Comparison of ENCODE assay signal across 8 cellular contexts in genomic region chr13:100394005-100394695, GRCh38.
DNase-seq lines count a peak whose midpoint lies in the region; ATAC-seq and TF ChIP-seq lines count a peak whose summit lies in the region.

No MANE protein-coding gene starts in this region.

- H3K4me3 Mint-ChIP-seq in CD4-positive, CD25-positive, alpha-beta regulatory T cell, result peak overlapping the region in 1 of 4 donors; percentile 4
- H3K4me3 Mint-ChIP-seq in activated CD8-positive, alpha-beta T cell treated with anti-CD3 and anti-CD28 coated beads for 36 hours, result no peak overlapping the region
- H3K4me3 Mint-ChIP-seq in neural progenitor cell, result no peak overlapping the region

- no peaks in the 10 kb centered on the region for H3F3A ChIP-seq in neural progenitor cell (ENCODE audit: low read depth)

- peak overlapping the region; percentile 10 for H3K4me3 ChIP-seq in CD4-positive, CD25-positive, alpha-beta regulatory T cell (ENCODE audit: low read depth, low read length)
- H3K4me3 ChIP-seq in neural progenitor cell, result no peak overlapping the region

- peaks cover 7% of the 10 kb centered on the region for H3K4me1 ChIP-seq in CD4-positive, CD25-positive, alpha-beta regulatory T cell (ENCODE audit: control insufficient read depth, insufficient read depth, low read length, poor library complexity, severe bottlenecking)
- no peaks in the 10 kb centered on the region for H3K4me1 ChIP-seq in neural progenitor cell

- H3K4me2 ChIP-seq in neural progenitor cell, result no peak overlapping the region

- H3K27me3 ChIP-seq in CD4-positive, CD25-positive, alpha-beta regulatory T cell (ENCODE audit: control insufficient read depth, insufficient read depth, low read length), result no peaks in the 10 kb centered on the region
- no peaks in the 10 kb centered on the region for H3K27me3 ChIP-seq in neural progenitor cell

- POLR2A ChIA-PET in activated CD8-positive, alpha-beta T cell treated with anti-CD3 and anti-CD28 coated beads for 36 hours (lab: Charles Lee), result interaction anchor here (0.6 kb wide), 2 partner anchors 395 to 484 kb away, joined by 3 to 4 read pairs; no protein-coding TSS in a partner anchor

- H3K79me2 ChIP-seq in neural progenitor cell (ENCODE audit: low read depth), result no peaks in the 10 kb centered on the region

- H3K27me3 Mint-ChIP-seq in CD4-positive, CD25-positive, alpha-beta regulatory T cell, result no peaks in the 10 kb centered on the region
- no peaks in the 10 kb centered on the region for H3K27me3 Mint-ChIP-seq in activated CD8-positive, alpha-beta T cell treated with anti-CD3 and anti-CD28 coated beads for 36 hours
- no peaks in the 10 kb centered on the region for H3K27me3 Mint-ChIP-seq in neural progenitor cell (ENCODE audit: insufficient read depth, low read depth)

- intact Hi-C loops in activated CD8-positive, alpha-beta T cell treated with anti-CD3 and anti-CD28 coated beads for 36 hours (cut with micrococcal nuclease), result no loop called here

- peak overlapping the region in 1 of 3 donors; percentile 17 for H3K27ac Mint-ChIP-seq in CD4-positive, CD25-positive, alpha-beta regulatory T cell
- H3K27ac Mint-ChIP-seq in activated CD8-positive, alpha-beta T cell treated with anti-CD3 and anti-CD28 coated beads for 36 hours, result peak overlapping the region; percentile 59
- peak overlapping the region; percentile 72 for H3K27ac Mint-ChIP-seq in neural progenitor cell

- H3K9me3 Mint-ChIP-seq in CD4-positive, CD25-positive, alpha-beta regulatory T cell, result peaks cover 0 to 2% (median 0%) of the 10 kb centered on the region in 7 donors
- H3K9me3 Mint-ChIP-seq in activated CD8-positive, alpha-beta T cell treated with anti-CD3 and anti-CD28 coated beads for 36 hours, result no peaks in the 10 kb centered on the region
- H3K9me3 Mint-ChIP-seq in neural progenitor cell, result no peaks in the 10 kb centered on the region

- H3K27ac ChIP-seq in CD4-positive, CD25-positive, alpha-beta regulatory T cell (ENCODE audit: insufficient read depth, low read length, poor library complexity, severe bottlenecking), result peak overlapping the region; percentile 2
- peak overlapping the region; percentile 55 for H3K27ac ChIP-seq in neural progenitor cell

- no peaks in the 10 kb centered on the region for H3K9me3 ChIP-seq in CD4-positive, CD25-positive, alpha-beta regulatory T cell (ENCODE audit: control insufficient read depth in 2 of 2, low read length in 2 of 2)
- H3K9me3 ChIP-seq in neural progenitor cell (ENCODE audit: low read depth), result no peaks in the 10 kb centered on the region

- H3K36me3 Mint-ChIP-seq in CD4-positive, CD25-positive, alpha-beta regulatory T cell, result peaks cover 4% of the 10 kb centered on the region
- no peaks in the 10 kb centered on the region for H3K36me3 Mint-ChIP-seq in activated CD8-positive, alpha-beta T cell treated with anti-CD3 and anti-CD28 coated beads for 36 hours (ENCODE audit: low read depth)
- H3K36me3 Mint-ChIP-seq in neural progenitor cell, result no peaks in the 10 kb centered on the region

- peak in 2 of 3 donors; percentile 11 to 73 for DNase-seq in CD4-positive, CD25-positive, alpha-beta regulatory T cell
- DNase-seq in activated CD8-positive, alpha-beta T cell treated with anti-CD3 and anti-CD28 coated beads for 36 hours, result peak; percentile 38
- DNase-seq in neural progenitor cell (ENCODE audit: low spot score), result no peak
- DNase-seq in NCI-H1694 (lab: John Stamatoyannopoulos, UW), result no peak
- DNase-seq in NCI-H524 (lab: John Stamatoyannopoulos, UW), result no peak
- DNase-seq in HPDE6-E6E7 (ENCODE audit: extremely low spot score), result no peak

- H3K36me3 ChIP-seq in CD4-positive, CD25-positive, alpha-beta regulatory T cell (ENCODE audit: control insufficient read depth, insufficient read depth, low read length), result no peaks in the 10 kb centered on the region
- H3K36me3 ChIP-seq in neural progenitor cell, result no peaks in the 10 kb centered on the region

- peak; percentile 68 for ATAC-seq in CD4-positive, CD25-positive, alpha-beta regulatory T cell (ENCODE audit: low read depth in 2 of 2)
- ATAC-seq in GM18907 (IDR thresholded peaks at IDR 0.05; ENCODE audit: unreplicated experiment) (peak; percentile 83), HG03045 (IDR thresholded peaks at IDR 0.05; ENCODE audit: unreplicated experiment) (peak; percentile 91)
- ATAC-seq in activated CD8-positive, alpha-beta T cell treated with anti-CD3 and anti-CD28 coated beads for 36 hours, result peak; percentile 76

- H3K4me1 Mint-ChIP-seq in CD4-positive, CD25-positive, alpha-beta regulatory T cell, result peaks cover 5 to 32% (median 16%) of the 10 kb centered on the region in 4 donors
- H3K4me1 Mint-ChIP-seq in activated CD8-positive, alpha-beta T cell treated with anti-CD3 and anti-CD28 coated beads for 36 hours (ENCODE audit: low read depth), result peaks cover 25% of the 10 kb centered on the region
- H3K4me1 Mint-ChIP-seq in neural progenitor cell, result peaks cover 59% of the 10 kb centered on the region

- H2AFZ ChIP-seq in neural progenitor cell (replicated peaks), result no peak overlapping the region

- CTCF ChIA-PET in activated CD8-positive, alpha-beta T cell treated with anti-CD3 and anti-CD28 coated beads for 36 hours (lab: Charles Lee), result interaction anchor here (0.6 to 0.8 kb wide), 2 partner anchors 49 to 126 kb away, joined by 3 read pairs; no protein-coding TSS in a partner anchor

- no peaks in the 10 kb centered on the region for H4K20me1 ChIP-seq in neural progenitor cell (ENCODE audit: low read depth)

- no peak for TF ChIP-seq CTCF in activated CD8-positive, alpha-beta T cell treated with anti-CD3 and anti-CD28 coated beads for 36 hours (IDR thresholded peaks at IDR 0.05)
- TF ChIP-seq CTCF in neural progenitor cell (IDR thresholded peaks at IDR 0.05), result no peak

- no peak overlapping the region for H3K9ac ChIP-seq in neural progenitor cell

Comparison
In these comparisons a context has a peak if more than half of its experiments do, and no peak if none do; other contexts are left out.
1. DNase-seq: peak in CD4-positive, CD25-positive, alpha-beta regulatory T cell (2 of 3) and activated CD8-positive, alpha-beta T cell treated with anti-CD3 and anti-CD28 coated beads for 36 hours (single experiment); none in neural progenitor cell (single experiment), NCI-H1694 (single experiment), NCI-H524 (0 of 2) and HPDE6-E6E7 (single experiment).
2. Peak in every context shown above with its lines, with median percentiles within 50 percentile points of each other: ATAC-seq.